In the genomic region with DNA sequence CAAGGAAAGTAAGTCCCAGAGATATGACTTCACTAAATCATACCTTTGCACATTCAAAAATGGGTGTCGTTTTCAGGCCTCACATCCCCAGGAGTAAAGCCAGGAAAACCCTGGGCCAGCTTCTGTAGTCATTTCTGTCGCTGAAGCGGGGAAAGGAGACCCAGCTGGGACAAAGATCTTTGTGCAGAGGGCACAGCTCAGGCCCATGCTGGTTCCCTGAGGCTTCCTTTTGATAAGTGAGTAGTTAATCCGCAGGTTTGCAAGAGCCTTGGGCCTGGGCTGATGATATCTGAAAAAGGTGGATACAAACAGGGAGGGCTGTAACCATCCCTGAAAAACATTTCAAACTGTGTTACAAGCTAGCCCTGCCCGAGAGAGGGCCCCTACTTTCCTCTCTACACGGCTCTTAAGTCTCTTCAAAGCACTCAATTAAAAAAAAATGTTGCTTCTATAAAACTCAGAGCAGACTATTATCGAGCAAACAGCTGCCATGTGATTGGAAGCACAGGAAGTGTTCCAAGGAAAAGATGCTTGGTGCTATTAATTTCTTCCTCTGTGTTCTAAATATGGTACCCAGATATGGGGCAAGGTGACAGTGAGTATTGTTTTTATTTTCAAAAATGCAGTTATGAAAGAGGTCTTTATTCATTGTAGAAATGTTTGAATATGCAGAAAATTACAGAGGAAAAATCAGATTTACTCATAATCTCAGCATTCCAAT, we compare ENCODE assay signal across 17 cellular contexts.
DNase-seq lines count a peak whose midpoint lies in the region; ATAC-seq and TF ChIP-seq lines count a peak whose summit lies in the region.
"Had no signal": no experiment of that assay in that cellular context is flagged by ENCODE, and none has a peak within 500 bp of the region (broad histone marks: within the 10 kb centered on the region; RNA-seq: fewer than 3 reads in every experiment).

No MANE protein-coding gene starts in this region.

- H3K4me3 ChIP-seq in SK-N-SH (ENCODE audit: low read depth in 2 of 2, low read length in 1 of 2) (no peak overlapping the region), GM23338 (no peak overlapping the region), neural progenitor cell (no peak overlapping the region)
- H3K4me3 ChIP-seq: A549 had no signal

- no peaks in the 10 kb centered on the region for H3K27me3 ChIP-seq in SK-N-SH (ENCODE audit: insufficient read depth)
- H3K27me3 ChIP-seq in GM23338 (ENCODE audit: insufficient read depth) = no peaks in the 10 kb centered on the region
- H3K27me3 ChIP-seq in neural progenitor cell = no peaks in the 10 kb centered on the region

- TF ChIP-seq RAD21 in SK-N-SH (IDR thresholded peaks at IDR 0.05; ENCODE audit: low read length) = no peak

- H2AFZ ChIP-seq in SK-N-SH (ENCODE audit: low read depth) = 0 out of 2 replicates have a peak overlapping the region, but pooled peaks have one; percentile 6
- peak overlapping the region; percentile 99 for H2AFZ ChIP-seq in GM23338
- H2AFZ ChIP-seq in neural progenitor cell (replicated peaks) = peak overlapping the region; percentile 83

- H3K9me3 Mint-ChIP-seq in GM23338 (no peaks in the 10 kb centered on the region), WTC11 (no peaks in the 10 kb centered on the region), neural progenitor cell (no peaks in the 10 kb centered on the region)
- no peaks in the 10 kb centered on the region for H3K9me3 Mint-ChIP-seq in activated CD8-positive, alpha-beta T cell treated with anti-CD3 and anti-CD28 coated beads for 36 hours
- H3K9me3 Mint-ChIP-seq: HFFc6 had no signal

- DNase-seq in SK-N-SH (no peak), GM23338 (ENCODE audit: low spot score) (peak; percentile 37), WTC11 (ENCODE audit: low spot score) (peak; percentile 15), neural progenitor cell (ENCODE audit: low spot score) (peak; percentile 66)
- DNase-seq in activated CD8-positive, alpha-beta T cell treated with anti-CD3 and anti-CD28 coated beads for 36 hours = no peak
- DNase-seq: C1 segment of cervical spinal cord; GF-D8; HFFc6; KG1; NCI-H187; NCI-H226; NK-92 treated with Interleukin-12 subunit alpha and Interleukin-12 subunit beta, amount 100 ng/mL, for 24 hours; OCI-M1; RPMI8226 had no signal

- H4K20me1 ChIP-seq in SK-N-SH (ENCODE audit: insufficient read depth) (no peaks in the 10 kb centered on the region), GM23338 (replicated peaks; ENCODE audit: insufficient read depth) (no peaks in the 10 kb centered on the region), neural progenitor cell (ENCODE audit: low read depth) (no peaks in the 10 kb centered on the region)

- peaks cover 20% of the 10 kb centered on the region for H3K4me1 Mint-ChIP-seq in GM23338
- peaks cover 19% of the 10 kb centered on the region for H3K4me1 Mint-ChIP-seq in WTC11
- peaks cover 17% of the 10 kb centered on the region for H3K4me1 Mint-ChIP-seq in neural progenitor cell
- no peaks in the 10 kb centered on the region for H3K4me1 Mint-ChIP-seq in activated CD8-positive, alpha-beta T cell treated with anti-CD3 and anti-CD28 coated beads for 36 hours (ENCODE audit: low read depth)

- no peaks in the 10 kb centered on the region for H3F3A ChIP-seq in SK-N-SH (replicated peaks; ENCODE audit: insufficient read depth)
- H3F3A ChIP-seq in GM23338 (replicated peaks; ENCODE audit: low read depth) = no peaks in the 10 kb centered on the region
- peaks cover 7% of the 10 kb centered on the region for H3F3A ChIP-seq in neural progenitor cell (ENCODE audit: low read depth)

- H3K27ac Mint-ChIP-seq in GM23338 = no peak overlapping the region
- H3K27ac Mint-ChIP-seq in WTC11 = no peak overlapping the region; the same call in 1 of the 2 replicates
- no peak overlapping the region for H3K27ac Mint-ChIP-seq in neural progenitor cell
- H3K27ac Mint-ChIP-seq in activated CD8-positive, alpha-beta T cell treated with anti-CD3 and anti-CD28 coated beads for 36 hours = no peak overlapping the region
- H3K27ac Mint-ChIP-seq: HFFc6 had no signal

- H3K4me1 ChIP-seq in SK-N-SH (ENCODE audit: control insufficient read depth in 1 of 2, insufficient read depth in 2 of 2, low read depth in 1 of 2, low read length in 1 of 2) (peaks cover 0 to 13% of the 10 kb centered on the region in 2 experiments; a peak in 2 of 4 replicates), GM23338 (ENCODE audit: insufficient read depth) (peaks cover 16% of the 10 kb centered on the region), neural progenitor cell (peaks cover 19% of the 10 kb centered on the region)
- H3K4me1 ChIP-seq: A549 had no signal

- H3K36me3 ChIP-seq in SK-N-SH (replicated peaks in 1 of 2; ENCODE audit: control insufficient read depth in 1 of 2, insufficient read depth in 2 of 2, low read length in 1 of 2) (no peaks in the 10 kb centered on the region), GM23338 (ENCODE audit: insufficient read depth) (no peaks in the 10 kb centered on the region), neural progenitor cell (no peaks in the 10 kb centered on the region)

- intact Hi-C loops in activated CD8-positive, alpha-beta T cell treated with anti-CD3 and anti-CD28 coated beads for 36 hours (cut with micrococcal nuclease) = no loop called here

- no peak for TF ChIP-seq EP300 in SK-N-SH (IDR thresholded peaks at IDR 0.05; ENCODE audit: borderline replicate concordance in 1 of 2, low read depth in 1 of 2, low read length in 1 of 2)

- H3K4me2 ChIP-seq in SK-N-SH (no peak overlapping the region), GM23338 (peak overlapping the region; percentile 52; the same call in 1 of the 2 replicates), neural progenitor cell (peak overlapping the region; percentile 45)
- H3K4me2 ChIP-seq: A549 had no signal

- 46% methylated on average over 7 of the region's 7 CpGs for WGBS in SK-N-SH (ENCODE audit: low lambda C conversion rate)

- H3K9me3 ChIP-seq in SK-N-SH (no peaks in the 10 kb centered on the region), neural progenitor cell (ENCODE audit: low read depth) (no peaks in the 10 kb centered on the region)
- H3K9me3 ChIP-seq: A549 had no signal

- CTCF ChIA-PET in SK-N-SH (lab: Yijun Ruan, JAX) (interaction anchor here (1.0 to 1.4 kb wide), 3 partner anchors 15 to 201 kb away, joined by 3 read pairs; no protein-coding TSS in a partner anchor), WTC11 (lab: Charles Lee) (interaction anchor here (1.1 to 2.1 kb wide), 3 partner anchors 195 to 213 kb away, joined by 4 to 10 read pairs (median 6); no protein-coding TSS in a partner anchor)
- CTCF ChIA-PET in activated CD8-positive, alpha-beta T cell treated with anti-CD3 and anti-CD28 coated beads for 36 hours (lab: Charles Lee) = no interaction called here

- TF ChIP-seq CTCF in SK-N-SH (IDR thresholded peaks at IDR 0.05) = no peak
- no peak for TF ChIP-seq CTCF in GM23338 (conservative IDR thresholded peaks at IDR 0.05; ENCODE audit: low read depth in 2 of 2)
- no peak for TF ChIP-seq CTCF in WTC11 (IDR thresholded peaks at IDR 0.05)
- TF ChIP-seq CTCF in neural progenitor cell (IDR thresholded peaks at IDR 0.05) = no peak
- TF ChIP-seq CTCF in activated CD8-positive, alpha-beta T cell treated with anti-CD3 and anti-CD28 coated beads for 36 hours (IDR thresholded peaks at IDR 0.05) = no peak

- POLR2A ChIA-PET in SK-N-SH (lab: Yijun Ruan, JAX) (no interaction called here), WTC11 (lab: Charles Lee) (interaction anchor here (0.8 kb wide), 1 partner anchor 62 kb away, joined by 3 read pairs; no protein-coding TSS in a partner anchor)
- POLR2A ChIA-PET in activated CD8-positive, alpha-beta T cell treated with anti-CD3 and anti-CD28 coated beads for 36 hours (lab: Charles Lee) = no interaction called here

- ATAC-seq in SK-N-SH treated with all-trans-retinoic acid at 6 μM for 48 hours (no peak), GM23338 (peak; percentile 85), WTC11 (peak; percentile 61), HG03039 (IDR thresholded peaks at IDR 0.05; ENCODE audit: unreplicated experiment) (no peak)
- ATAC-seq in activated CD8-positive, alpha-beta T cell treated with anti-CD3 and anti-CD28 coated beads for 36 hours = no peak
- ATAC-seq: A549 had no signal

- H3K36me3 Mint-ChIP-seq in GM23338 (ENCODE audit: low read depth) (no peaks in the 10 kb centered on the region), WTC11 (no peaks in the 10 kb centered on the region), neural progenitor cell (no peaks in the 10 kb centered on the region)
- H3K36me3 Mint-ChIP-seq in activated CD8-positive, alpha-beta T cell treated with anti-CD3 and anti-CD28 coated beads for 36 hours (ENCODE audit: low read depth) = no peaks in the 10 kb centered on the region

- H3K9me2 ChIP-seq in SK-N-SH (no peaks in the 10 kb centered on the region), GM23338 (ENCODE audit: insufficient read depth) (no peaks in the 10 kb centered on the region)

- H3K27me3 Mint-ChIP-seq in GM23338 (ENCODE audit: insufficient read depth, low read depth, poor library complexity) (peaks cover 2% of the 10 kb centered on the region), WTC11 (ENCODE audit: low read depth) (no peaks in the 10 kb centered on the region), neural progenitor cell (ENCODE audit: insufficient read depth, low read depth) (no peaks in the 10 kb centered on the region)
- H3K27me3 Mint-ChIP-seq in activated CD8-positive, alpha-beta T cell treated with anti-CD3 and anti-CD28 coated beads for 36 hours = peaks cover 7% of the 10 kb centered on the region

- no peak overlapping the region for H3K9ac ChIP-seq in SK-N-SH
- no peak overlapping the region for H3K9ac ChIP-seq in neural progenitor cell

- H3K79me2 ChIP-seq in SK-N-SH (ENCODE audit: insufficient read depth) = no peaks in the 10 kb centered on the region
- H3K79me2 ChIP-seq in GM23338 (replicated peaks; ENCODE audit: insufficient read depth) = no peaks in the 10 kb centered on the region
- H3K79me2 ChIP-seq in neural progenitor cell (ENCODE audit: low read depth) = no peaks in the 10 kb centered on the region

- H3K27ac ChIP-seq in SK-N-SH (ENCODE audit: low read depth in 2 of 2, low read length in 1 of 2) (no peak overlapping the region), GM23338 (ENCODE audit: low read depth) (no peak overlapping the region), neural progenitor cell (no peak overlapping the region)
- H3K27ac ChIP-seq: A549 had no signal

- H3K4me3 Mint-ChIP-seq in GM23338 (no peak overlapping the region), WTC11 (no peak overlapping the region), neural progenitor cell (no peak overlapping the region)
- no peak overlapping the region for H3K4me3 Mint-ChIP-seq in activated CD8-positive, alpha-beta T cell treated with anti-CD3 and anti-CD28 coated beads for 36 hours
- H3K4me3 Mint-ChIP-seq: HFFc6 had no signal

TF ChIP-seq in SK-N-SH, 30 proteins besides CTCF, POLR2A, EP300 and RAD21 (continues in another document):
- TF ChIP-seq FOXJ3 (CRISPR knock-in tag; IDR thresholded peaks at IDR 0.05) = no peak
- TF ChIP-seq SMC3 (IDR thresholded peaks at IDR 0.05; ENCODE audit: low read depth, low read length) = no peak

TF ChIP-seq in WTC11, 78 proteins besides CTCF, POLR2A, EP300 and RAD21 (continues in another document):
- TF ChIP-seq ZNF416 (CRISPR knock-in tag; IDR thresholded peaks at IDR 0.05) = no peak

Comparison
In these comparisons a context has a peak if more than half of its experiments do, and no peak if none do; other contexts are left out.
1. DNase-seq: peak in GM23338 (single experiment), WTC11 (single experiment) and neural progenitor cell (single experiment); none in SK-N-SH (single experiment) and activated CD8-positive, alpha-beta T cell treated with anti-CD3 and anti-CD28 coated beads for 36 hours (single experiment).
2. H2AFZ ChIP-seq: peak in every context shown above with its lines; median percentile 99 in GM23338; 83 in neural progenitor cell; 6 in SK-N-SH.
3. ATAC-seq: peak in GM23338 (single experiment) and WTC11 (single experiment); none in SK-N-SH treated with all-trans-retinoic acid at 6 μM for 48 hours (single experiment), activated CD8-positive, alpha-beta T cell treated with anti-CD3 and anti-CD28 coated beads for 36 hours (single experiment) and HG03039 (single experiment).